7 cellular contexts compared by ENCODE assay signal in genomic region chr17:17303847-17304490, GRCh38. TPM values are rescaled to one million over a fixed set of nuclear protein-coding genes. Genes with fewer than 3 reads are reported as not detected.
DNase-seq lines count a peak whose midpoint lies in the region; ATAC-seq and TF ChIP-seq lines count a peak whose summit lies in the region.

No MANE protein-coding gene starts in this region.

- WGBS in hepatocyte (ENCODE audit: low lambda C conversion rate, missing lambda C conversion rate): 36% methylated on average over 13 of the region's 21 CpGs
- WGBS in spleen, 5 donors: 10 to 18% (median 12%) methylated on average over 13 to 21 of the region's 21 CpGs

- DNase-seq in HAP-1 (ENCODE audit: low spot score in 2 of 2) (no peak), WERI-Rb-1 (no peak), hepatocyte (ENCODE audit: low spot score) (no peak), spleen (no peak), DMS 273 treated with DMSO at 0.1 percent for 48 hours (lab: John Stamatoyannopoulos, UW) (no peak)

- ATAC-seq in GM18868 (IDR thresholded peaks at IDR 0.05; ENCODE audit: unreplicated experiment): no peak
- ATAC-seq in GM21723 (IDR thresholded peaks at IDR 0.05; ENCODE audit: unreplicated experiment): no peak

- no peaks in the 10 kb centered on the region; the same call in 1 of the 2 replicates for H3K36me3 ChIP-seq in HAP-1 (replicated peaks)
- H3K36me3 ChIP-seq in WERI-Rb-1: no peaks in the 10 kb centered on the region
- no peaks in the 10 kb centered on the region for H3K36me3 ChIP-seq in hepatocyte (replicated peaks; ENCODE audit: insufficient read depth, low read depth)
- H3K36me3 ChIP-seq in spleen: no peaks in the 10 kb centered on the region

- H3K9me2 ChIP-seq in hepatocyte (replicated peaks; ENCODE audit: insufficient read depth): no peaks in the 10 kb centered on the region

- H2AFZ ChIP-seq in hepatocyte: peak overlapping the region; percentile 86

- H3K27me3 ChIP-seq in HAP-1 (ENCODE audit: low read depth) (no peaks in the 10 kb centered on the region), WERI-Rb-1 (ENCODE audit: insufficient read depth, low read depth, severe bottlenecking) (no peaks in the 10 kb centered on the region), hepatocyte (no peaks in the 10 kb centered on the region), spleen (replicated peaks in 1 of 7) (peaks cover 0 to 9% (median 0%) of the 10 kb centered on the region in 7 donors)

- peak overlapping the region; percentile 87 for H3K27ac ChIP-seq in WERI-Rb-1
- no peak overlapping the region for H3K27ac ChIP-seq in hepatocyte
- peak overlapping the region in 6 of 8 donors; percentile 44 to 84 (median 68) for H3K27ac ChIP-seq in spleen

- peak overlapping the region; percentile 43 for H3K4me3 ChIP-seq in HAP-1
- H3K4me3 ChIP-seq in WERI-Rb-1 (ENCODE audit: low read depth, low read length): peak overlapping the region; percentile 64
- peak overlapping the region; percentile 0 for H3K4me3 ChIP-seq in hepatocyte
- H3K4me3 ChIP-seq in spleen: peak overlapping the region; percentile 12 to 89 (median 53)

- TF ChIP-seq CTCF in WERI-Rb-1 (IDR thresholded peaks at IDR 0.05; ENCODE audit: low read depth, low read length) (no peak), hepatocyte (IDR thresholded peaks at IDR 0.05; ENCODE audit: poor library complexity) (no peak), spleen (IDR thresholded peaks at IDR 0.05 in 8 of 11, conservative IDR thresholded peaks at IDR 0.05 in 3 of 11) (no peak)

- H4K20me1 ChIP-seq in hepatocyte (ENCODE audit: insufficient read depth, poor library complexity, severe bottlenecking): no peaks in the 10 kb centered on the region

- no peaks in the 10 kb centered on the region for H3K79me2 ChIP-seq in hepatocyte

- intact Hi-C loops in spleen (cut with DNase I; ENCODE audit: low total_unique reads): no loop called here

- peak overlapping the region; percentile 92 for H3K4me2 ChIP-seq in hepatocyte

- TF ChIP-seq POLR2A in spleen (IDR thresholded peaks at IDR 0.05): no peak

- H3K4me1 ChIP-seq in HAP-1: peaks cover 12% of the 10 kb centered on the region
- peaks cover 5% of the 10 kb centered on the region for H3K4me1 ChIP-seq in hepatocyte (ENCODE audit: insufficient read depth)
- peaks cover 18 to 55% (median 43%) of the 10 kb centered on the region in 6 donors for H3K4me1 ChIP-seq in spleen

- no peaks in the 10 kb centered on the region for H3K9me3 ChIP-seq in HAP-1
- no peaks in the 10 kb centered on the region for H3K9me3 ChIP-seq in WERI-Rb-1 (ENCODE audit: severe bottlenecking)
- no peaks in the 10 kb centered on the region for H3K9me3 ChIP-seq in hepatocyte (ENCODE audit: low read depth)
- no peaks in the 10 kb centered on the region for H3K9me3 ChIP-seq in spleen

- in situ Hi-C loops in HAP-1 (cut with MboI; ENCODE audit: low sequenced_read_pairs): no loop called here

RNA-seq across cellular contexts. Expression of gene NT5M, which starts 0.8 kb away (rescaled TPM):
- total RNA-seq in hepatocyte: 2.6 and 3.4 TPM in 2 replicates
- 3.3 and 3.5 TPM in 2 replicates for polyA plus RNA-seq in hepatocyte
- total RNA-seq in spleen: 1 to 10 TPM; 1.9 to 3.6 (median 2.8) TPM
- polyA plus RNA-seq in spleen: 1 to 10 TPM; 1.2 to 2.6 (median 2.1) TPM

RNA-seq across cellular contexts. Expression of gene COPS3, which starts 22.9 kb away (rescaled TPM):
- total RNA-seq in hepatocyte (69.1 and 69.5 TPM in 2 replicates), spleen (10 to 100 TPM; 36.5 to 58.9 (median 47.5) TPM)
- polyA plus RNA-seq in hepatocyte (56.4 and 62.9 TPM in 2 replicates), spleen (10 to 100 TPM; 29.9 to 39.1 (median 39.1) TPM)

Comparison
In these comparisons a context has a peak if more than half of its experiments do, and no peak if none do; other contexts are left out.
1. H3K4me3 ChIP-seq: peak in every context shown above with its lines; median percentile 64 in WERI-Rb-1; 53 in spleen; 43 in HAP-1; 0 in hepatocyte.